In the genomic region with DNA sequence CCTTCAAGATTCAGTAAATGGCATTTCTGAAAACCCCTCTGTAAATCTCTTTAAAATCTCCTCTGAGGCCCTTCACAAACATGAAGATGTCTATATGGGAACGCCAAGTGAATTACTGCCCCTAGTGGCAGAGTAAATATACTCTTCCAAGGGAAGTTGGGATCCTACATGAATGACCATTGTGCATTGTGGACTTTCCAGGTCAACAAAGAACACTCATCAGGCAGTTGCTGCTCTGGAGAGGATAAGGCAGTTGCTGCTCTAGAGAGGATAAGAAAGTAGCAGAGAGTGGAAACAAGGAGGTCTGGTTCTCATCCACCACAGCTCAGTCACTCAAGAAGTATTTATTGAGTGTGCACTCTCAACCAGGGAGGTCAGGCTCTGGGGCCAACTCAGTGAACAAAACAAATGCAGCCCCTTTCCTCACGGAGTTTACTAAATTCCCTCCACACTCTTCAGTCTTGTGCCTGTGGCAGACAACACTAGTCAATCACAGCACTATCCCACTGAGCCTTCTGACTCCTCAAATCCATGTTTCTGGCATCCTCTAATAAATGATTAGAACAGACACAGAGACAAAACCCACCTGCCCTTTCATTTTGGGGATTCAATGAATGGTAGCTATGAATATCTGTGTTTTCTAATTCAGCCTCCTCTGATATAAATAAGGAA, we compare ENCODE assay signal across 8 cellular contexts. TPM values are rescaled to one million over a fixed set of nuclear protein-coding genes. Genes with fewer than 3 reads are reported as not detected.
A peak's percentile ranks its signal among the peaks of the same experiment; 100 is the strongest.
DNase-seq lines count a peak whose midpoint lies in the region; ATAC-seq and TF ChIP-seq lines count a peak whose summit lies in the region.

No MANE protein-coding gene starts in this region.

- no peak overlapping the region for H3K27ac Mint-ChIP-seq in stimulated activated memory B cell treated with anti-CD40 and anti-IgM and Interleukin-4, amounts not matched to agents 10 μg/mL and 1 μg/mL and 100 μg/mL, for 72 hours

- no peak for DNase-seq in Right ventricle myocardium inferior (ENCODE audit: missing footprints)
- DNase-seq in cardiac septum (ENCODE audit: low spot score): no peak
- DNase-seq in NCI-H748 treated with DMSO at 0.1 percent for 48 hours (lab: John Stamatoyannopoulos, UW): peak; percentile 4
- DNase-seq in fibroblast of pulmonary artery (ENCODE audit: low read depth): no peak
- DNase-seq in transverse colon: no peak

- no peak overlapping the region for H3K4me3 Mint-ChIP-seq in stimulated activated memory B cell treated with anti-CD40 and anti-IgM and Interleukin-4, amounts not matched to agents 10 μg/mL and 1 μg/mL and 100 μg/mL, for 72 hours

- no peak overlapping the region for H3K4me3 ChIP-seq in fibroblast of pulmonary artery (replicated peaks; ENCODE audit: low read depth, low read length)
- H3K4me3 ChIP-seq in transverse colon: no peak overlapping the region

- in situ Hi-C loops in transverse colon (cut with MboI; ENCODE audit: low pct_ligation_motif_present in 1 of 4, low pct_unique_long_range_greater_than_20kb in 1 of 4, low sequenced_read_pairs in 3 of 4): loop anchor here in 1 of 4 donors (25.0 kb wide), 1 partner anchor 306 kb away; no protein-coding TSS in a partner anchor

- no peak for TF ChIP-seq EP300 in transverse colon (IDR thresholded peaks at IDR 0.05; ENCODE audit: low read depth)

- TF ChIP-seq CTCF in fibroblast of pulmonary artery (IDR thresholded peaks at IDR 0.05; ENCODE audit: low read length, missing control alignments) (peak; percentile 39), transverse colon (IDR thresholded peaks at IDR 0.05) (peak in 3 of 5 experiments; percentile 33 to 48 (median 37))

- no peak overlapping the region for H3K27ac ChIP-seq in transverse colon

- H3K27me3 ChIP-seq in transverse colon: no peaks in the 10 kb centered on the region

- no peaks in the 10 kb centered on the region for H3K36me3 ChIP-seq in transverse colon

- H3K27me3 Mint-ChIP-seq in stimulated activated memory B cell treated with anti-CD40 and anti-IgM and Interleukin-4, amounts not matched to agents 10 μg/mL and 1 μg/mL and 100 μg/mL, for 72 hours: peaks cover 22% of the 10 kb centered on the region

- H3K9me3 ChIP-seq in transverse colon: no peaks in the 10 kb centered on the region

- H3K36me3 Mint-ChIP-seq in stimulated activated memory B cell treated with anti-CD40 and anti-IgM and Interleukin-4, amounts not matched to agents 10 μg/mL and 1 μg/mL and 100 μg/mL, for 72 hours: no peaks in the 10 kb centered on the region

- H3K4me1 Mint-ChIP-seq in stimulated activated memory B cell treated with anti-CD40 and anti-IgM and Interleukin-4, amounts not matched to agents 10 μg/mL and 1 μg/mL and 100 μg/mL, for 72 hours: no peaks in the 10 kb centered on the region

- ATAC-seq in Right ventricle myocardium inferior: peak; percentile 35
- ATAC-seq in GM18520 (IDR thresholded peaks at IDR 0.05; ENCODE audit: unreplicated experiment): no peak
- no peak for ATAC-seq in stimulated activated memory B cell treated with anti-CD40 and anti-IgM and Interleukin-4, amounts not matched to agents 10 μg/mL and 1 μg/mL and 100 μg/mL, for 72 hours
- no peak for ATAC-seq in HG03095 (IDR thresholded peaks at IDR 0.05; ENCODE audit: unreplicated experiment)

- no peak for TF ChIP-seq POLR2A in transverse colon (IDR thresholded peaks at IDR 0.05)

- H3K4me1 ChIP-seq in transverse colon: no peaks in the 10 kb centered on the region

- 68 to 71% methylated on average over 1 to 2 of the region's 2 CpGs for WGBS in transverse colon (ENCODE audit: low coverage in 1 of 2), 2 donors

- no peaks in the 10 kb centered on the region for H3K9me3 Mint-ChIP-seq in stimulated activated memory B cell treated with anti-CD40 and anti-IgM and Interleukin-4, amounts not matched to agents 10 μg/mL and 1 μg/mL and 100 μg/mL, for 72 hours

- intact Hi-C loops in Right ventricle myocardium inferior (cut with DNase I): no loop called here
- intact Hi-C loops in cardiac septum (cut with DNase I): no loop called here
- intact Hi-C loops in transverse colon (cut with DNase I; ENCODE audit: low total_unique reads): no loop called here

RNA-seq across cellular contexts. Expression of gene SVOP, which starts 52.9 kb away (rescaled TPM):
- total RNA-seq in Right ventricle myocardium inferior (5.5 TPM), cardiac septum (1.9 TPM), transverse colon (under 1 TPM in 2 of 4 donors, not detected in 2; 0.16 to 0.55 TPM)
